In genomic region chr2:24594283-24594682, GRCh38 we compare ENCODE assay signal across 21 cellular contexts.
"Had no signal": no experiment of that assay in that cellular context is flagged by ENCODE, and none has a peak within 500 bp of the region (broad histone marks: within the 10 kb centered on the region; RNA-seq: fewer than 3 reads in every experiment).

No MANE protein-coding gene starts in this region.

- H3K4me3 Mint-ChIP-seq: naive thymus-derived CD4-positive, alpha-beta T cell; nephron progenitor cell; stimulated activated memory B cell treated with anti-CD40 and anti-IgM and Interleukin-4, amounts not matched to agents 10 μg/mL and 1 μg/mL and 100 μg/mL, for 72 hours; stimulated activated naive CD8-positive, alpha-beta T cell treated with anti-CD3 and anti-CD28 coated beads, Interleukin-15, Interleukin-2, amounts not matched to agents 100 ng/mL and 50 ng/mL, for 24 hours had no signal

- H3K4me3 ChIP-seq: coronary artery, dorsolateral prefrontal cortex, heart left ventricle, spleen, tibial artery, upper lobe of left lung, uterus had no signal

- H3K27ac ChIP-seq: coronary artery, heart left ventricle, neutrophil, spleen, tibial artery, uterus had no signal

- H3K4me1 ChIP-seq: spleen, tibial artery, upper lobe of left lung, uterus had no signal

- H3K9me3 Mint-ChIP-seq: naive thymus-derived CD4-positive, alpha-beta T cell; nephron progenitor cell; stimulated activated memory B cell treated with anti-CD40 and anti-IgM and Interleukin-4, amounts not matched to agents 10 μg/mL and 1 μg/mL and 100 μg/mL, for 72 hours; stimulated activated naive CD8-positive, alpha-beta T cell treated with anti-CD3 and anti-CD28 coated beads, Interleukin-15, Interleukin-2, amounts not matched to agents 100 ng/mL and 50 ng/mL, for 24 hours had no signal

- H3K4me1 Mint-ChIP-seq: stimulated activated memory B cell treated with anti-CD40 and anti-IgM and Interleukin-4, amounts not matched to agents 10 μg/mL and 1 μg/mL and 100 μg/mL, for 72 hours had no signal

- H3K27me3 Mint-ChIP-seq: naive thymus-derived CD4-positive, alpha-beta T cell; stimulated activated memory B cell treated with anti-CD40 and anti-IgM and Interleukin-4, amounts not matched to agents 10 μg/mL and 1 μg/mL and 100 μg/mL, for 72 hours; stimulated activated naive CD8-positive, alpha-beta T cell treated with anti-CD3 and anti-CD28 coated beads, Interleukin-15, Interleukin-2, amounts not matched to agents 100 ng/mL and 50 ng/mL, for 24 hours had no signal

- H3K27ac Mint-ChIP-seq: naive thymus-derived CD4-positive, alpha-beta T cell; nephron progenitor cell; stimulated activated memory B cell treated with anti-CD40 and anti-IgM and Interleukin-4, amounts not matched to agents 10 μg/mL and 1 μg/mL and 100 μg/mL, for 72 hours; stimulated activated naive CD8-positive, alpha-beta T cell treated with anti-CD3 and anti-CD28 coated beads, Interleukin-15, Interleukin-2, amounts not matched to agents 100 ng/mL and 50 ng/mL, for 24 hours had no signal

- H3K27me3 ChIP-seq: dorsolateral prefrontal cortex, heart left ventricle, neutrophil, spleen, tibial artery, upper lobe of left lung, uterus had no signal

- DNase-seq: dorsolateral prefrontal cortex; effector CD8-positive, alpha-beta T cell; foreskin melanocyte; heart left ventricle; hippocampal formation; islet precursor cell; mammary epithelial cell; naive thymus-derived CD4-positive, alpha-beta T cell; nephron progenitor cell; posterior cingulate gyrus; spleen; stimulated activated CD4-positive, alpha-beta T cell treated with anti-CD3 and anti-CD28 coated beads, Interleukin-15, amount 100 ng/mL, for 24 hours; stimulated activated CD4-positive, alpha-beta T cell treated with anti-CD3 and anti-CD28 coated beads, Interleukin-1b, Interleukin-23, amount 100 ng/mL, for 48 hours; stimulated activated CD4-positive, alpha-beta T cell treated with anti-CD3 and anti-CD28 coated beads, Interleukin-4, amount 100 ng/mL, for 24 hours; tibial artery; upper lobe of left lung; uterus had no signal

- H3K9me3 ChIP-seq: heart left ventricle, neutrophil, spleen, tibial artery, upper lobe of left lung, uterus had no signal

- H3K36me3 ChIP-seq: heart left ventricle, neutrophil, upper lobe of left lung, uterus had no signal
